In the genomic region with DNA sequence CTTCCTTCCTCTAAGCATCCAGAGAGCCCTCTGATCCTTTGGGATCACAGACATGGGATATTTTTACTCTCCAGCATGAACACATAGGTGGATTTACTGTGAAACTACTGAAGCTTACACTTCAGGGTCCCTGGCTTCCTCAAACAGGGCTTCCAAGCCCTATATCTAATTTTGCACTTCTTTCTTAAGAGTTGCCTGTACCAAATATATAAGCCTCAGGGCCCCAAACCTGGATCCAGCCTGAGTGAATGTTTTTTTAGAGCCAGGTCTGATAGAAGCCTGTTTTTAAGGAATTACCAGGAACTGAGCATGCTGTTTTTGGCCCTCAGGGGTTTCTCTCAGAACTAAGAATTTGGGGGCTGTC, we compare ENCODE assay signal across 2 cellular contexts.
TF ChIP-seq lines count a peak whose summit lies in the region.

No MANE protein-coding gene starts in this region.

TF ChIP-seq in IMR-90, 13 proteins besides CTCF, POLR2A, EP300 and RAD21:
- TF ChIP-seq RCOR1 (IDR thresholded peaks at IDR 0.05; ENCODE audit: insufficient replicate concordance, low read length) (no peak), RFX5 (IDR thresholded peaks at IDR 0.05; ENCODE audit: low read depth, low read length) (no peak), FOS (IDR thresholded peaks at IDR 0.05; ENCODE audit: low read depth, low read length) (no peak), BHLHE40 (IDR thresholded peaks at IDR 0.05; ENCODE audit: low read depth, low read length) (no peak), MAFK (IDR thresholded peaks at IDR 0.05; ENCODE audit: low read depth, low read length) (no peak), MAZ (IDR thresholded peaks at IDR 0.05; ENCODE audit: borderline replicate concordance, low read depth, low read length) (no peak), SMC3 (IDR thresholded peaks at IDR 0.05; ENCODE audit: low read depth, low read length) (no peak), MXI1 (IDR thresholded peaks at IDR 0.05; ENCODE audit: borderline replicate concordance, low read depth, low read length) (no peak), CEBPB (IDR thresholded peaks at IDR 0.05; ENCODE audit: low read depth, low read length) (no peak), NFE2L2 (IDR thresholded peaks at IDR 0.05; ENCODE audit: low read depth, low read length) (no peak), CHD1 (IDR thresholded peaks at IDR 0.05; ENCODE audit: low read depth, low read length) (no peak)
- TF ChIP-seq, protein P1, sequence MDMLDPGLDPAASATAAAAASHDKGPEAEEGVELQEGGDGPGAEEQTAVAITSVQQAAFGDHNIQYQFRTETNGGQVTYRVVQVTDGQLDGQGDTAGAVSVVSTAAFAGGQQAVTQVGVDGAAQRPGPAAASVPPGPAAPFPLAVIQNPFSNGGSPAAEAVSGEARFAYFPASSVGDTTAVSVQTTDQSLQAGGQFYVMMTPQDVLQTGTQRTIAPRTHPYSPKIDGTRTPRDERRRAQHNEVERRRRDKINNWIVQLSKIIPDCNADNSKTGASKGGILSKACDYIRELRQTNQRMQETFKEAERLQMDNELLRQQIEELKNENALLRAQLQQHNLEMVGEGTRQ (IDR thresholded peaks at IDR 0.05; ENCODE audit: low read depth, low read length): no peak
- TF ChIP-seq, protein P2, sequence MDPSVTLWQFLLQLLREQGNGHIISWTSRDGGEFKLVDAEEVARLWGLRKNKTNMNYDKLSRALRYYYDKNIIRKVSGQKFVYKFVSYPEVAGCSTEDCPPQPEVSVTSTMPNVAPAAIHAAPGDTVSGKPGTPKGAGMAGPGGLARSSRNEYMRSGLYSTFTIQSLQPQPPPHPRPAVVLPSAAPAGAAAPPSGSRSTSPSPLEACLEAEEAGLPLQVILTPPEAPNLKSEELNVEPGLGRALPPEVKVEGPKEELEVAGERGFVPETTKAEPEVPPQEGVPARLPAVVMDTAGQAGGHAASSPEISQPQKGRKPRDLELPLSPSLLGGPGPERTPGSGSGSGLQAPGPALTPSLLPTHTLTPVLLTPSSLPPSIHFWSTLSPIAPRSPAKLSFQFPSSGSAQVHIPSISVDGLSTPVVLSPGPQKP (IDR thresholded peaks at IDR 0.05; ENCODE audit: borderline replicate concordance, low read depth, low read length): no peak

TF ChIP-seq in H1, 55 proteins besides CTCF, POLR2A, EP300 and RAD21:
- TF ChIP-seq BRCA1 (IDR thresholded peaks at IDR 0.05; ENCODE audit: low read depth, low read length): no peak
- TF ChIP-seq CHD1 (IDR thresholded peaks at IDR 0.05; ENCODE audit: low read depth, low read length): peak; percentile 51; the same call in 1 of the 2 replicates
- TF ChIP-seq SRF (IDR thresholded peaks at IDR 0.05; ENCODE audit: low read depth, low read length): no peak
- peak; percentile 23 for TF ChIP-seq ASH2L (IDR thresholded peaks at IDR 0.05; ENCODE audit: low read length)
